ENCODE assay signal across 18 cellular contexts in the genomic region with DNA sequence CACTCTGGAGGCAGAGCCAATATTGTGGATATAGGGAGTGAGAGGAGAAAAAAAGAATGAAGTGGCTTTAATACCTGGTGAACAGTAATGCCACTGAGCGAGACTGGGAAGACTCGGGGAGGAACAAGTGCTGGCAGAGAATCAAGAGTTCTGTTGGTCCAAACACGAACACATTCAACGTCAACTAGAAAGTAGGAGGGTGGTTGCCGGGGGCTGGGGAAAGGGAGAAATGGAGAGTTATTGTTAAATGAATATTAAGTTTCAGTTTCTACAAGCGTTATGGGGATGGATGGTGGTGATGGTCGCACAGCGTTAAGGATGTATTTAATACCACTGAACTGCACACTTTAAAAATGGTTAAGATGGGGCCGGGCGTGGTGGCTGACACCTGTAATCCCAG. TPM values are rescaled to one million over a fixed set of nuclear protein-coding genes. Genes with fewer than 3 reads are reported as not detected.
DNase-seq lines count a peak whose midpoint lies in the region; ATAC-seq and TF ChIP-seq lines count a peak whose summit lies in the region.
"Had no signal": no experiment of that assay in that cellular context is flagged by ENCODE, and none has a peak within 500 bp of the region (broad histone marks: within the 10 kb centered on the region; RNA-seq: fewer than 3 reads in every experiment).

No MANE protein-coding gene starts in this region.

- H3K27ac Mint-ChIP-seq in activated CD4-positive, alpha-beta T cell treated with anti-CD3 and anti-CD28 coated beads for 36 hours, result peak overlapping the region; percentile 3
- H3K27ac Mint-ChIP-seq in Calu3 (ENCODE audit: unreplicated experiment) (peak overlapping the region; percentile 79), nephron (no peak overlapping the region)
- H3K27ac Mint-ChIP-seq in activated T-helper 2 cell treated with anti-CD3 and anti-CD28 coated beads, Interferon-gamma antibody, Interleukin-2, Interleukin-4, amounts not matched to agents 10 μg/mL and 5 μg/mL and 100 μg/mL, durations not matched to agents 14 hours and 24 hours and 36 hours, result no peak overlapping the region
- H3K27ac Mint-ChIP-seq: dendritic cell treated with granulocyte-macrophage colony-stimulating factor and Interleukin-4, amounts not matched to agents 40 ng/mL and 50 ng/mL, for 4 days had no signal

- H3K36me3 Mint-ChIP-seq in activated CD4-positive, alpha-beta T cell treated with anti-CD3 and anti-CD28 coated beads for 36 hours (ENCODE audit: low read depth), result peaks cover 12% of the 10 kb centered on the region
- peaks cover 55% of the 10 kb centered on the region for H3K36me3 Mint-ChIP-seq in Calu3 (ENCODE audit: insufficient read depth, unreplicated experiment)
- peaks cover 18% of the 10 kb centered on the region for H3K36me3 Mint-ChIP-seq in activated T-helper 2 cell treated with anti-CD3 and anti-CD28 coated beads, Interferon-gamma antibody, Interleukin-2, Interleukin-4, amounts not matched to agents 10 μg/mL and 5 μg/mL and 100 μg/mL, durations not matched to agents 14 hours and 24 hours and 36 hours (ENCODE audit: low read depth)
- peaks cover 21% of the 10 kb centered on the region for H3K36me3 Mint-ChIP-seq in nephron (ENCODE audit: low read depth)

- TF ChIP-seq CTCF in Calu3 (IDR thresholded peaks at IDR 0.05; ENCODE audit: unreplicated experiment), result no peak
- no peak for TF ChIP-seq CTCF in nephron (IDR thresholded peaks at IDR 0.05; ENCODE audit: unreplicated experiment in 3 of 3)
- TF ChIP-seq CTCF in foreskin fibroblast (IDR thresholded peaks at IDR 0.05; ENCODE audit: low read depth, low read length), result no peak

- no peaks in the 10 kb centered on the region for H3K27me3 Mint-ChIP-seq in activated CD4-positive, alpha-beta T cell treated with anti-CD3 and anti-CD28 coated beads for 36 hours
- H3K27me3 Mint-ChIP-seq in Calu3 (ENCODE audit: unreplicated experiment), result no peaks in the 10 kb centered on the region
- no peaks in the 10 kb centered on the region for H3K27me3 Mint-ChIP-seq in activated T-helper 2 cell treated with anti-CD3 and anti-CD28 coated beads, Interferon-gamma antibody, Interleukin-2, Interleukin-4, amounts not matched to agents 10 μg/mL and 5 μg/mL and 100 μg/mL, durations not matched to agents 14 hours and 24 hours and 36 hours (ENCODE audit: low read depth)
- H3K27me3 Mint-ChIP-seq in nephron (ENCODE audit: low read depth), result no peaks in the 10 kb centered on the region

- no peak overlapping the region for H3K4me3 ChIP-seq in foreskin fibroblast (ENCODE audit: low read depth in 1 of 2, low read length in 2 of 2)
- H3K4me3 ChIP-seq: A549, BLaER1, lung, SK-N-MC, smooth muscle cell had no signal

- no peak for DNase-seq in activated CD4-positive, alpha-beta T cell treated with anti-CD3 and anti-CD28 coated beads for 36 hours
- DNase-seq in activated CD4-positive, alpha-beta T cell treated with anti-CD3 and anti-CD28 coated beads for 1 hour, result no peak
- DNase-seq in Calu3 (no peak), NOMO-1 (lab: John Stamatoyannopoulos, UW; ENCODE audit: unreplicated experiment in 2 of 2) (no peak), foreskin fibroblast (no peak)
- DNase-seq in activated T-helper 2 cell treated with anti-CD3 and anti-CD28 coated beads, Interferon-gamma antibody, Interleukin-2, Interleukin-4, amounts not matched to agents 10 μg/mL and 5 μg/mL and 100 μg/mL, durations not matched to agents 14 hours and 24 hours and 36 hours (ENCODE audit: low spot score), result no peak
- DNase-seq in activated CD4-positive, CD25-positive, alpha-beta regulatory T cell treated with anti-CD3 and anti-CD28 coated beads, Interleukin-2, amount 50 U/mL, for 72 hours, result no peak
- DNase-seq: activated CD4-positive, alpha-beta T cell treated with anti-CD3 and anti-CD28 coated beads, Interleukin-2, amount 50 U/mL, for 4 hours; NCI-H1694; NCI-H774; stimulated activated CD4-positive, alpha-beta T cell treated with anti-CD3 and anti-CD28 coated beads, Interleukin-4, amount 100 ng/mL, for 1 hour had no signal

- intact Hi-C loops in activated CD4-positive, alpha-beta T cell treated with anti-CD3 and anti-CD28 coated beads for 36 hours (cut with DNase I, micrococcal nuclease), result loop anchor here (5.0 to 10.0 kb wide), 3 partner anchors 187 to 1282 kb away; a partner anchor contains a TSS
- intact Hi-C loops in Calu3 (cut with micrococcal nuclease; ENCODE audit: unreplicated experiment), result loop anchor here (5.0 to 10.0 kb wide), 3 partner anchors 82 to 220 kb away; a partner anchor contains a TSS
- intact Hi-C loops in activated T-helper 2 cell treated with anti-CD3 and anti-CD28 coated beads, Interferon-gamma antibody, Interleukin-2, Interleukin-4, amounts not matched to agents 10 μg/mL and 5 μg/mL and 100 μg/mL, durations not matched to agents 14 hours and 24 hours and 36 hours (cut with micrococcal nuclease), result loop anchor here (10.0 kb wide), 1 partner anchor 400 kb away; no protein-coding TSS in a partner anchor

- CTCF ChIA-PET in activated CD4-positive, alpha-beta T cell treated with anti-CD3 and anti-CD28 coated beads for 36 hours (lab: Charles Lee), result no interaction called here
- CTCF ChIA-PET in Calu3 (lab: Charles Lee), result no interaction called here

- POLR2A ChIA-PET in activated CD4-positive, alpha-beta T cell treated with anti-CD3 and anti-CD28 coated beads for 36 hours (lab: Charles Lee), result no interaction called here

- H3K4me1 Mint-ChIP-seq in activated CD4-positive, alpha-beta T cell treated with anti-CD3 and anti-CD28 coated beads for 36 hours, result peaks cover 23% of the 10 kb centered on the region
- H3K4me1 Mint-ChIP-seq in Calu3 (ENCODE audit: low read depth, unreplicated experiment) (peaks cover 31% of the 10 kb centered on the region), nephron (peaks cover 25% of the 10 kb centered on the region)
- peaks cover 18% of the 10 kb centered on the region for H3K4me1 Mint-ChIP-seq in activated T-helper 2 cell treated with anti-CD3 and anti-CD28 coated beads, Interferon-gamma antibody, Interleukin-2, Interleukin-4, amounts not matched to agents 10 μg/mL and 5 μg/mL and 100 μg/mL, durations not matched to agents 14 hours and 24 hours and 36 hours (ENCODE audit: low read depth)

- no TSS peak for BruUV-seq in Calu3 (replicated peaks; lab: Mats Ljungman, UMichigan)

- H3K4me3 Mint-ChIP-seq in activated CD4-positive, alpha-beta T cell treated with anti-CD3 and anti-CD28 coated beads for 36 hours, result no peak overlapping the region
- H3K4me3 Mint-ChIP-seq in Calu3 (ENCODE audit: low read depth, unreplicated experiment) (peak overlapping the region; percentile 56), nephron (peak overlapping the region; percentile 76 to 99 (median 78))
- H3K4me3 Mint-ChIP-seq in activated T-helper 2 cell treated with anti-CD3 and anti-CD28 coated beads, Interferon-gamma antibody, Interleukin-2, Interleukin-4, amounts not matched to agents 10 μg/mL and 5 μg/mL and 100 μg/mL, durations not matched to agents 14 hours and 24 hours and 36 hours (ENCODE audit: low read depth), result peak overlapping the region; percentile 40
- H3K4me3 Mint-ChIP-seq: dendritic cell treated with granulocyte-macrophage colony-stimulating factor and Interleukin-4, amounts not matched to agents 40 ng/mL and 50 ng/mL, for 4 days had no signal

- no peak for ATAC-seq in activated CD4-positive, alpha-beta T cell treated with anti-CD3 and anti-CD28 coated beads for 36 hours
- ATAC-seq: A549 had no signal

- no peaks in the 10 kb centered on the region for H3K9me3 Mint-ChIP-seq in activated CD4-positive, alpha-beta T cell treated with anti-CD3 and anti-CD28 coated beads for 36 hours (ENCODE audit: low read depth)
- H3K9me3 Mint-ChIP-seq in Calu3 (ENCODE audit: low read depth, unreplicated experiment) (no peaks in the 10 kb centered on the region), nephron (no peaks in the 10 kb centered on the region)
- no peaks in the 10 kb centered on the region for H3K9me3 Mint-ChIP-seq in activated T-helper 2 cell treated with anti-CD3 and anti-CD28 coated beads, Interferon-gamma antibody, Interleukin-2, Interleukin-4, amounts not matched to agents 10 μg/mL and 5 μg/mL and 100 μg/mL, durations not matched to agents 14 hours and 24 hours and 36 hours
- H3K9me3 Mint-ChIP-seq: dendritic cell treated with granulocyte-macrophage colony-stimulating factor and Interleukin-4, amounts not matched to agents 40 ng/mL and 50 ng/mL, for 4 days had no signal

RNA-seq across cellular contexts. Expression of a gene that starts 2.8 kb away (rescaled TPM):
- 10 to 100 TPM; 15.3 to 17.4 TPM for total RNA-seq in activated CD4-positive, alpha-beta T cell treated with anti-CD3 and anti-CD28 coated beads for 36 hours
- total RNA-seq in Calu3 (2022), result 62.1 and 87.4 TPM in 2 replicates
- total RNA-seq in activated T-helper 2 cell treated with anti-CD3 and anti-CD28 coated beads, Interferon-gamma antibody, Interleukin-2, Interleukin-4, amounts not matched to agents 10 μg/mL and 5 μg/mL and 100 μg/mL, durations not matched to agents 14 hours and 24 hours and 36 hours, result 32.4 and 36.1 TPM in 2 replicates

RNA-seq across cellular contexts. Expression of a gene that starts 3.0 kb away (rescaled TPM):
- 10 to 100 TPM; 14.7 to 15.0 TPM for total RNA-seq in activated CD4-positive, alpha-beta T cell treated with anti-CD3 and anti-CD28 coated beads for 36 hours
- total RNA-seq in Calu3 (2022), result 22.5 and 32.0 TPM in 2 replicates
- total RNA-seq in activated T-helper 2 cell treated with anti-CD3 and anti-CD28 coated beads, Interferon-gamma antibody, Interleukin-2, Interleukin-4, amounts not matched to agents 10 μg/mL and 5 μg/mL and 100 μg/mL, durations not matched to agents 14 hours and 24 hours and 36 hours, result 11.0 and 14.4 TPM in 2 replicates

Comparison
In these comparisons a context has a peak if more than half of its experiments do, and no peak if none do; other contexts are left out.
1. H3K27ac Mint-ChIP-seq: peak in activated CD4-positive, alpha-beta T cell treated with anti-CD3 and anti-CD28 coated beads for 36 hours (single experiment) and Calu3 (single experiment); none in activated T-helper 2 cell treated with anti-CD3 and anti-CD28 coated beads, Interferon-gamma antibody, Interleukin-2, Interleukin-4, amounts not matched to agents 10 μg/mL and 5 μg/mL and 100 μg/mL, durations not matched to agents 14 hours and 24 hours and 36 hours (single experiment) and nephron (0 of 3).